Comparison of ENCODE assay signal across 7 cellular contexts in genomic region chr3:194150935-194151302, GRCh38. TPM values are rescaled to one million over a fixed set of nuclear protein-coding genes. Genes with fewer than 3 reads are reported as not detected.
A peak's percentile ranks its signal among the peaks of the same experiment; 100 is the strongest.
DNase-seq lines count a peak whose midpoint lies in the region; ATAC-seq and TF ChIP-seq lines count a peak whose summit lies in the region.
"Not testable (repeated sequence)": the region's sequence is repeated elsewhere in the genome, so short reads cannot be mapped to it uniquely, and the experiment has no call there.
"Had no signal": no experiment of that assay in that cellular context is flagged by ENCODE, and none has a peak within 500 bp of the region (broad histone marks: within the 10 kb centered on the region; RNA-seq: fewer than 3 reads in every experiment).

No MANE protein-coding gene starts in this region.

- H3F3A ChIP-seq in PC-3 (ENCODE audit: low read length, unreplicated experiment) = not testable (repeated sequence)

- peak overlapping the region; percentile 52 for H3K4me2 ChIP-seq in PC-3 (ENCODE audit: low read length)

- H3K27me3 ChIP-seq in PC-3 (ENCODE audit: low read length); breast epithelium; left lung; right lobe of liver; stomach: not testable (repeated sequence)

- peaks cover 15% of the 10 kb centered on the region for H3K4me1 ChIP-seq in PC-3 (ENCODE audit: insufficient read depth, low read length)
- H3K4me1 ChIP-seq in breast epithelium = peaks cover 0 to 14% of the 10 kb centered on the region in 2 donors
- H3K4me1 ChIP-seq in left lung = not testable (repeated sequence)
- peaks cover 0 to 19% (median 11%) of the 10 kb centered on the region in 4 donors for H3K4me1 ChIP-seq in right lobe of liver
- H3K4me1 ChIP-seq in stomach = peaks cover 0 to 25% (median 10%) of the 10 kb centered on the region in 4 donors

- not testable (repeated sequence) for H3K9me3 ChIP-seq in PC-3 (ENCODE audit: low read length); breast epithelium; right lobe of liver; stomach
- H3K9me3 ChIP-seq in left lung = peaks cover 0 to 10% of the 10 kb centered on the region in 2 donors

- not testable (repeated sequence) for H3K4me3 ChIP-seq in PC-3 (ENCODE audit: low read length); breast epithelium; left lung; right lobe of liver; stomach

- not testable (repeated sequence) for TF ChIP-seq EP300 in stomach (IDR thresholded peaks at IDR 0.05)

- intact Hi-C loops in Calu3 (cut with micrococcal nuclease; ENCODE audit: unreplicated experiment); breast epithelium (cut with DNase I; ENCODE audit: low total_unique reads); left lung (cut with DNase I); stomach (cut with DNase I; ENCODE audit: low total_unique reads): not testable (repeated sequence)
- intact Hi-C loops in PC-3 (cut with micrococcal nuclease) (loop anchor here (1.0 kb wide), 1 partner anchor 7 kb away; no protein-coding TSS in a partner anchor), right lobe of liver (cut with DNase I) (loop anchor here (10.0 kb wide), 2 partner anchors 114 to 164 kb away; no protein-coding TSS in a partner anchor)

- H3K4me3 Mint-ChIP-seq in Calu3 (ENCODE audit: low read depth, unreplicated experiment) = peak overlapping the region; percentile 22

- CTCF ChIA-PET in Calu3 (lab: Charles Lee) = interaction anchor here (1.3 kb wide), 1 partner anchor 10 kb away, joined by 7 read pairs; no protein-coding TSS in a partner anchor
- CTCF ChIA-PET in PC-3 (lab: Charles Lee) = not testable (repeated sequence)

- not testable (repeated sequence) for TF ChIP-seq CTCF in Calu3 (IDR thresholded peaks at IDR 0.05; ENCODE audit: unreplicated experiment); PC-3 (conservative IDR thresholded peaks at IDR 0.05; ENCODE audit: low read depth, low read length); breast epithelium (IDR thresholded peaks at IDR 0.05); left lung (IDR thresholded peaks at IDR 0.05); right lobe of liver (IDR thresholded peaks at IDR 0.05); stomach (IDR thresholded peaks at IDR 0.05)

- not testable (repeated sequence) for H3K79me2 ChIP-seq in PC-3 (ENCODE audit: low read length)

- H4K20me1 ChIP-seq in PC-3 (ENCODE audit: low read length) = not testable (repeated sequence)

- not testable (repeated sequence) for H2AFZ ChIP-seq in PC-3 (ENCODE audit: low read length)

- H3K4me1 Mint-ChIP-seq in Calu3 (ENCODE audit: low read depth, unreplicated experiment) = peaks cover 26% of the 10 kb centered on the region

- not testable (repeated sequence) for DNase-seq in Calu3; PC-3; breast epithelium (ENCODE audit: low spot score in 2 of 2); right lobe of liver; stomach
- DNase-seq in left lung = peak in 1 of 2 donors; percentile 44

- TF ChIP-seq POLR2A in breast epithelium (IDR thresholded peaks at IDR 0.05); right lobe of liver (IDR thresholded peaks at IDR 0.05); stomach (IDR thresholded peaks at IDR 0.05): not testable (repeated sequence)

- POLR2A ChIA-PET in PC-3 (lab: Charles Lee; ENCODE audit: unreplicated experiment) = not testable (repeated sequence)

- H3K9ac ChIP-seq in PC-3 (ENCODE audit: low read length) = not testable (repeated sequence)

- not testable (repeated sequence) for ATAC-seq in PC-3
- ATAC-seq in left lung (peak; percentile 81), right lobe of liver (peak in 3 of 4 donors; percentile 6 to 18 (median 12))

- not testable (repeated sequence) for H3K36me3 ChIP-seq in PC-3 (ENCODE audit: low read depth, low read length); breast epithelium; left lung; right lobe of liver; stomach

- not testable (repeated sequence) for H3K27ac Mint-ChIP-seq in Calu3 (ENCODE audit: unreplicated experiment)

- WGBS in right lobe of liver (ENCODE audit: insufficient coverage, low coverage, low lambda C conversion rate, missing lambda C conversion rate) = 38% methylated on average over 1 of the region's 2 CpGs
- WGBS in stomach, 5 donors = 78 to 95% (median 87%) methylated on average over 2 of the region's 2 CpGs

- H3K36me3 Mint-ChIP-seq in Calu3 (ENCODE audit: insufficient read depth, unreplicated experiment) = not testable (repeated sequence)

- H3K9me3 Mint-ChIP-seq in Calu3 (ENCODE audit: low read depth, unreplicated experiment) = not testable (repeated sequence)

- BruUV-seq in Calu3 (replicated peaks; lab: Mats Ljungman, UMichigan); PC-3 (replicated peaks; lab: Mats Ljungman, UMichigan): not testable (repeated sequence)

- not testable (repeated sequence) for H3K27me3 Mint-ChIP-seq in Calu3 (ENCODE audit: unreplicated experiment)

- H3K27ac ChIP-seq in PC-3 (ENCODE audit: low read length) (0 out of 2 replicates have a peak overlapping the region, but pooled peaks have one; percentile 1), breast epithelium (peak overlapping the region; percentile 30 to 74), right lobe of liver (peak overlapping the region; percentile 51 to 63 (median 61)), stomach (peak overlapping the region in 3 of 5 donors; percentile 39 to 75 (median 53))
- not testable (repeated sequence) for H3K27ac ChIP-seq in left lung

- not testable (repeated sequence) for H3K9me2 ChIP-seq in PC-3 (replicated peaks; ENCODE audit: low read length)

RNA-seq across cellular contexts. Expression of gene HES1, which starts 15.0 kb away (rescaled TPM):
- total RNA-seq in Calu3 (2022) (141 and 160 TPM in 2 replicates), PC-3 (2014; rRNA removed) (852 and 906 TPM in 2 replicates), breast epithelium (100 to 1,000 TPM in 1 of 3 donors, 10 to 100 TPM in 1, 1 to 10 TPM in 1; 6.6 to 110 (median 87.2) TPM), left lung (10 to 100 TPM; 18.1 to 21.8 TPM), right lobe of liver (10 to 100 TPM; 12.9 to 40.3 (median 23.4) TPM), stomach (100 to 1,000 TPM in 1 of 5 donors, 10 to 100 TPM in 3, 1 to 10 TPM in 1; 4.7 to 101 (median 43.1) TPM)
- polyA plus RNA-seq in stomach = 10 to 100 TPM; 20.5 to 54.5 (median 41.3) TPM
- total RNA-seq: CD8-positive, alpha-beta memory T cell had no signal
- polyA plus RNA-seq: CD8-positive, alpha-beta memory T cell had no signal
